Comparison of ENCODE assay signal across 12 cellular contexts in the genomic region with DNA sequence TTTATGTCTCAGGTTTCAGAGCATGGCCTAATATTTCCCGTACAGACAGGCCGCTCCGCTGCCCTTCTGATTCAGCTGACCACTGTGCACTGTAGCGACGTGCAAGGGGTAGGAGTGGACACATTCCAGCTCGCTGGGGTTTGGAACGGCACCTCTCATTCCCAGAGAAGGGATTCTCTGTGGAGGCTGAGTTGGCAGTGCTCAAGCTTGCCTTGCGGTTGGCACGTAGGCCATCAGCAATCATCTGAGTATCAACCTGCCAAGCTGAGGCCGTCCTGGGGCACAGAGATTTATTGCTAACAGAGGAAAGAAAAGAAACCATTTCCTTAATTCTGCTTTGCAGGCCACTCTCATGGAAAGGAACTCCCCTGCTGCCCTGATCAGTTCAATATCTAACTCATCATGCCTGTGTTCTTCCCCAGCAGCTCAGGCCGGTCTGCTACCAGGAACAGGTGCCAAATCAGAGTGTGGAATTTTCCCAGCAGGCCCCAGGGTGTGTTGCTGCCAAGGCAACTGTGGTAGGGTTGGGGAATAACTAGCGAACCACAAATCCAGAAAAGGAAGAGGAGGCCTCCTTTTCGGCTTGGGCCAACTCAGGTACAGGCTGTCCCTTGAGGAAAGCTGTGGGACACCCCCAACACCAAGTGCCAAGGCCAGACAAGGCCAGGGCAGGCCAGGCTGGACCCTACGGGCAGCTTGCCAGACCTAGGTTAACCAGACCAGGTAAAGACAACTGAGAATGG.
DNase-seq lines count a peak whose midpoint lies in the region; TF ChIP-seq lines count a peak whose summit lies in the region.
"Had no signal": no experiment of that assay in that cellular context is flagged by ENCODE, and none has a peak within 500 bp of the region (broad histone marks: within the 10 kb centered on the region; RNA-seq: fewer than 3 reads in every experiment).

No MANE protein-coding gene starts in this region.

- H3K27ac ChIP-seq in osteoblast (ENCODE audit: low read depth, low read length) (peak overlapping the region; percentile 61), hepatocyte (no peak overlapping the region), vagina (no peak overlapping the region)

- DNase-seq in AG09319 (ENCODE audit: extremely low read depth, low read depth) (peak; percentile 48), RPMI8226 (peak; percentile 46), fibroblast of pulmonary artery (ENCODE audit: low read depth) (peak; percentile 20), osteoblast (ENCODE audit: insufficient read length, low spot score, missing footprints) (no peak), NAMALWA (ENCODE audit: low spot score) (no peak), hepatocyte (ENCODE audit: low spot score) (no peak), vagina (ENCODE audit: extremely low spot score in 2 of 2) (no peak), HPDE6-E6E7 (ENCODE audit: extremely low spot score) (no peak)
- DNase-seq: amniotic stem cell, foreskin fibroblast, NCI-H345, SW 1271 had no signal

- H2AFZ ChIP-seq in osteoblast (ENCODE audit: low read length), result peak overlapping the region; percentile 32
- H2AFZ ChIP-seq in hepatocyte, result no peak overlapping the region

- no peak for TF ChIP-seq POLR2A in vagina (IDR thresholded peaks at IDR 0.05)

- TF ChIP-seq CTCF in AG09319 (IDR thresholded peaks at IDR 0.05; ENCODE audit: low read depth, low read length), result no peak
- TF ChIP-seq CTCF in fibroblast of pulmonary artery (IDR thresholded peaks at IDR 0.05; ENCODE audit: low read length, missing control alignments), result no peak
- no peak for TF ChIP-seq CTCF in osteoblast (IDR thresholded peaks at IDR 0.05; ENCODE audit: extremely low read depth, low read depth, low read length)
- TF ChIP-seq CTCF in hepatocyte (IDR thresholded peaks at IDR 0.05; ENCODE audit: poor library complexity), result no peak
- TF ChIP-seq CTCF in vagina (IDR thresholded peaks at IDR 0.05), result no peak

- H4K20me1 ChIP-seq in osteoblast (ENCODE audit: insufficient read depth, low read length) (no peaks in the 10 kb centered on the region), hepatocyte (ENCODE audit: insufficient read depth, poor library complexity, severe bottlenecking) (no peaks in the 10 kb centered on the region)

- no peaks in the 10 kb centered on the region for H3K27me3 ChIP-seq in osteoblast (ENCODE audit: insufficient read depth, low read length)
- H3K27me3 ChIP-seq in hepatocyte, result no peaks in the 10 kb centered on the region
- H3K27me3 ChIP-seq in vagina, result no peaks in the 10 kb centered on the region

- no peaks in the 10 kb centered on the region for H3K9me3 ChIP-seq in osteoblast (ENCODE audit: low read depth, low read length)
- no peaks in the 10 kb centered on the region for H3K9me3 ChIP-seq in hepatocyte (ENCODE audit: low read depth)
- no peaks in the 10 kb centered on the region for H3K9me3 ChIP-seq in vagina

- H3K36me3 ChIP-seq in osteoblast (ENCODE audit: insufficient read depth, low read length) (no peaks in the 10 kb centered on the region), hepatocyte (replicated peaks; ENCODE audit: insufficient read depth, low read depth) (no peaks in the 10 kb centered on the region), vagina (no peaks in the 10 kb centered on the region)

- H3K79me2 ChIP-seq in osteoblast (ENCODE audit: insufficient read depth, low read length) (no peaks in the 10 kb centered on the region), hepatocyte (no peaks in the 10 kb centered on the region)

- peak overlapping the region; percentile 61 for H3K4me2 ChIP-seq in osteoblast (ENCODE audit: insufficient read depth, low read length)
- H3K4me2 ChIP-seq in hepatocyte, result no peak overlapping the region

- peaks cover 22% of the 10 kb centered on the region for H3K4me1 ChIP-seq in osteoblast (ENCODE audit: insufficient read depth, low read length)
- H3K4me1 ChIP-seq in hepatocyte (ENCODE audit: insufficient read depth), result no peaks in the 10 kb centered on the region
- H3K4me1 ChIP-seq in vagina, result peaks cover 13% of the 10 kb centered on the region

- 90% methylated on average over 14 of the region's 14 CpGs for WGBS in hepatocyte (ENCODE audit: low lambda C conversion rate, missing lambda C conversion rate)

- H3K4me3 ChIP-seq in fibroblast of pulmonary artery (replicated peaks; ENCODE audit: low read depth, low read length) (no peak overlapping the region), osteoblast (ENCODE audit: insufficient read depth, low read length) (peak overlapping the region; percentile 14), hepatocyte (no peak overlapping the region), vagina (no peak overlapping the region)

- intact Hi-C loops in vagina (cut with DNase I), result loop anchor here (10.0 kb wide), 2 partner anchors 93 to 163 kb away; partner anchors contain the start of genes BHLHE41 and SSPN

- H3K9me2 ChIP-seq in hepatocyte (replicated peaks; ENCODE audit: insufficient read depth), result no peaks in the 10 kb centered on the region

Comparison
In these comparisons a context has a peak if more than half of its experiments do, and no peak if none do; other contexts are left out.
1. DNase-seq: peak in AG09319 (single experiment), RPMI8226 (single experiment) and fibroblast of pulmonary artery (single experiment); none in osteoblast (single experiment), NAMALWA (single experiment), hepatocyte (single experiment), vagina (0 of 2) and HPDE6-E6E7 (single experiment).